ENCODE assay signal across 15 cellular contexts in genomic region chr11:115255006-115255762, GRCh38.
A peak's percentile ranks its signal among the peaks of the same experiment; 100 is the strongest.
DNase-seq lines count a peak whose midpoint lies in the region; ATAC-seq, FAIRE-seq and TF ChIP-seq lines count a peak whose summit lies in the region.
"Had no signal": no experiment of that assay in that cellular context is flagged by ENCODE, and none has a peak within 500 bp of the region (broad histone marks: within the 10 kb centered on the region; RNA-seq: fewer than 3 reads in every experiment).

No MANE protein-coding gene starts in this region.

- peak overlapping the region; percentile 84; the same call in 1 of the 2 replicates for H3K9ac ChIP-seq in MM.1S (ENCODE audit: low read length)

- H3K4me2 ChIP-seq in MM.1S (ENCODE audit: low read depth, low read length), result peak overlapping the region; percentile 63; the same call in 1 of the 2 replicates

- H3K27me3 ChIP-seq in MM.1S (replicated peaks; ENCODE audit: insufficient read depth, low read length), result no peaks in the 10 kb centered on the region
- no peaks in the 10 kb centered on the region for H3K27me3 ChIP-seq in tibial artery
- H3K27me3 ChIP-seq in aorta (ENCODE audit: control insufficient read depth in 1 of 2, insufficient read depth in 2 of 2, low read length in 1 of 2), result no peaks in the 10 kb centered on the region

- ATAC-seq in aorta (ENCODE audit: low FRiP score), result no peak

- no peaks in the 10 kb centered on the region for H4K20me1 ChIP-seq in MM.1S (ENCODE audit: insufficient read depth, low read length)

- no peaks in the 10 kb centered on the region for H3K36me3 ChIP-seq in MM.1S (replicated peaks; ENCODE audit: insufficient read depth, low read length)
- no peaks in the 10 kb centered on the region for H3K36me3 ChIP-seq in tibial artery
- no peaks in the 10 kb centered on the region for H3K36me3 ChIP-seq in aorta (ENCODE audit: control insufficient read depth in 1 of 2, insufficient read depth in 2 of 2, low read length in 1 of 2)

- H3K4me3 ChIP-seq in MM.1S (ENCODE audit: low read length), result peak overlapping the region; percentile 29; the same call in 1 of the 2 replicates
- no peak overlapping the region for H3K4me3 ChIP-seq in tibial artery
- H3K4me3 ChIP-seq in aorta (ENCODE audit: low read length in 2 of 2), result no peak overlapping the region

- H3F3A ChIP-seq in MM.1S (ENCODE audit: insufficient read depth, low read length), result peaks cover 32% of the 10 kb centered on the region

- H3K27ac ChIP-seq in MM.1S (ENCODE audit: low read length), result peak overlapping the region; percentile 97; the same call in 1 of the 2 replicates
- no peak overlapping the region for H3K27ac ChIP-seq in tibial artery
- no peak overlapping the region for H3K27ac ChIP-seq in aorta (ENCODE audit: low read depth in 1 of 2, low read length in 2 of 2)

- H3K9me2 ChIP-seq in MM.1S (replicated peaks; ENCODE audit: insufficient read depth, low read length), result no peaks in the 10 kb centered on the region

- H3K36me3 Mint-ChIP-seq in endothelial cell (ENCODE audit: low read depth, unreplicated experiment), result no peaks in the 10 kb centered on the region
- peaks cover 17% of the 10 kb centered on the region for H3K36me3 Mint-ChIP-seq in nephron progenitor cell (ENCODE audit: low read depth)
- H3K36me3 Mint-ChIP-seq: CD4-positive, CD25-positive, alpha-beta regulatory T cell had no signal

- H3K27me3 Mint-ChIP-seq in endothelial cell (ENCODE audit: unreplicated experiment) (peaks cover 2% of the 10 kb centered on the region), nephron progenitor cell (ENCODE audit: low read depth, poor library complexity) (no peaks in the 10 kb centered on the region)

- DNase-seq in GM12891 (ENCODE audit: insufficient read length, low spot score) (no peak), MM.1S (no peak), endothelial cell (ENCODE audit: low spot score) (no peak), nephron progenitor cell (no peak), G401 (ENCODE audit: low spot score) (no peak), tibial artery (no peak), aorta (no peak)
- DNase-seq: AML-193; CD4-positive, CD25-positive, alpha-beta regulatory T cell; DND-41; Karpas-422; NCI-H1417; NCI-H2029; NCI-H510A treated with DMSO at 0.1 percent for 48 hours; SIG-M5 had no signal

- intact Hi-C loops in tibial artery (cut with DNase I; ENCODE audit: low total_unique reads), result no loop called here
- intact Hi-C loops in aorta (cut with DNase I), result no loop called here

- no peak for TF ChIP-seq POLR2A in GM12891 (IDR thresholded peaks at IDR 0.05; ENCODE audit: low read depth, low read length)

- no peaks in the 10 kb centered on the region for H3K9me3 Mint-ChIP-seq in endothelial cell (ENCODE audit: unreplicated experiment)
- H3K9me3 Mint-ChIP-seq in nephron progenitor cell, result no peaks in the 10 kb centered on the region
- H3K9me3 Mint-ChIP-seq: CD4-positive, CD25-positive, alpha-beta regulatory T cell had no signal

- H3K27ac Mint-ChIP-seq in endothelial cell (ENCODE audit: unreplicated experiment) (peak overlapping the region; percentile 19), nephron progenitor cell (peak overlapping the region; percentile 25)
- H3K27ac Mint-ChIP-seq: CD4-positive, CD25-positive, alpha-beta regulatory T cell had no signal

- in situ Hi-C loops in G401 (cut with HindIII; ENCODE audit: low sequenced_read_pairs), result no loop called here

- no peak for FAIRE-seq in GM12891 (lab: Jason Lieb, UNC)

- H3K4me1 Mint-ChIP-seq in endothelial cell (ENCODE audit: unreplicated experiment), result peaks cover 21% of the 10 kb centered on the region
- peaks cover 68% of the 10 kb centered on the region for H3K4me1 Mint-ChIP-seq in nephron progenitor cell
- H3K4me1 Mint-ChIP-seq: CD4-positive, CD25-positive, alpha-beta regulatory T cell had no signal

- H3K4me3 Mint-ChIP-seq in endothelial cell (ENCODE audit: unreplicated experiment), result no peak overlapping the region
- H3K4me3 Mint-ChIP-seq in nephron progenitor cell, result peak overlapping the region; percentile 12
- H3K4me3 Mint-ChIP-seq: CD4-positive, CD25-positive, alpha-beta regulatory T cell had no signal

- H3K9me3 ChIP-seq in MM.1S (replicated peaks; ENCODE audit: insufficient read depth, low read length) (no peaks in the 10 kb centered on the region), tibial artery (no peaks in the 10 kb centered on the region), aorta (ENCODE audit: control insufficient read depth, low read length) (no peaks in the 10 kb centered on the region)

- WGBS in aorta, 2 donors, result 66 to 74% methylated on average over 9 of the region's 9 CpGs

- H2AFZ ChIP-seq in MM.1S (ENCODE audit: low read length), result no peak overlapping the region

- H3K4me1 ChIP-seq in MM.1S (ENCODE audit: low read length), result peaks cover 42% of the 10 kb centered on the region
- no peaks in the 10 kb centered on the region for H3K4me1 ChIP-seq in tibial artery
- H3K4me1 ChIP-seq in aorta (ENCODE audit: control insufficient read depth in 1 of 2, insufficient read depth in 2 of 2, low read length in 2 of 2), result no peaks in the 10 kb centered on the region

- TF ChIP-seq CTCF in MM.1S (IDR thresholded peaks at IDR 0.05; ENCODE audit: low read length) (no peak), endothelial cell (IDR thresholded peaks at IDR 0.05; ENCODE audit: unreplicated experiment) (no peak), nephron progenitor cell (IDR thresholded peaks at IDR 0.05) (no peak), tibial artery (IDR thresholded peaks at IDR 0.05) (no peak)

- peaks cover 48% of the 10 kb centered on the region for H3K79me2 ChIP-seq in MM.1S (ENCODE audit: low read length)

TF ChIP-seq in GM12891, 5 proteins besides CTCF, POLR2A, EP300 and RAD21:
- TF ChIP-seq SPI1 (IDR thresholded peaks at IDR 0.05; ENCODE audit: low read depth, low read length) (peak; percentile 46), POLR2AphosphoS5 (IDR thresholded peaks at IDR 0.05; ENCODE audit: low read depth, low read length) (no peak)
TF ChIP-seq in GM12891: peak in this region for 1.
